Comparison of ENCODE assay signal across 14 cellular contexts in genomic region chr2:56580242-56580641, GRCh38.
DNase-seq lines count a peak whose midpoint lies in the region; ATAC-seq and TF ChIP-seq lines count a peak whose summit lies in the region.
"Had no signal": no experiment of that assay in that cellular context is flagged by ENCODE, and none has a peak within 500 bp of the region (broad histone marks: within the 10 kb centered on the region; RNA-seq: fewer than 3 reads in every experiment).

No MANE protein-coding gene starts in this region.

- H3K27me3 Mint-ChIP-seq in chondrocyte (ENCODE audit: low read depth), result no peaks in the 10 kb centered on the region
- no peaks in the 10 kb centered on the region for H3K27me3 Mint-ChIP-seq in activated CD4-positive, alpha-beta memory T cell treated with anti-CD3 and anti-CD28 coated beads for 36 hours
- H3K27me3 Mint-ChIP-seq: stimulated activated naive CD8-positive, alpha-beta T cell treated with anti-CD3 and anti-CD28 coated beads, Interleukin-15, amount 100 ng/mL, for 72 hours had no signal

- no peak for ATAC-seq in HG03196 (IDR thresholded peaks at IDR 0.05; ENCODE audit: unreplicated experiment)
- ATAC-seq: left lung; stimulated activated naive CD8-positive, alpha-beta T cell treated with anti-CD3 and anti-CD28 coated beads, Interleukin-15, amount 100 ng/mL, for 72 hours had no signal

- DNase-seq in Daoy (ENCODE audit: low read depth), result peak; percentile 30
- DNase-seq in LoVo (ENCODE audit: low spot score), result peak; percentile 12
- DNase-seq in chondrocyte (ENCODE audit: low spot score), result no peak
- DNase-seq in myocyte (ENCODE audit: low read depth), result peak; percentile 44
- DNase-seq in activated CD4-positive, alpha-beta memory T cell treated with anti-CD3 and anti-CD28 coated beads for 36 hours, result no peak
- no peak for DNase-seq in NCI-H748 treated with DMSO at 0.1 percent for 48 hours (lab: John Stamatoyannopoulos, UW)
- DNase-seq in SHP77 treated with DMSO at 0.1 percent for 48 hours (lab: John Stamatoyannopoulos, UW), result no peak
- DNase-seq: activated T-cell treated with anti-CD3 and anti-CD28 coated beads, Interleukin-2, amount 50 U/mL, for 48 hours; hypothalamus; left lung; NCI-H146; NCI-H446 treated with DMSO at 0.1 percent for 48 hours; stimulated activated naive CD8-positive, alpha-beta T cell treated with anti-CD3 and anti-CD28 coated beads, Interleukin-15, amount 100 ng/mL, for 72 hours had no signal

- H3K36me3 Mint-ChIP-seq in chondrocyte (ENCODE audit: low read depth), result peaks cover 4% of the 10 kb centered on the region
- H3K36me3 Mint-ChIP-seq in activated CD4-positive, alpha-beta memory T cell treated with anti-CD3 and anti-CD28 coated beads for 36 hours, result no peaks in the 10 kb centered on the region

- CTCF ChIA-PET in activated CD4-positive, alpha-beta memory T cell treated with anti-CD3 and anti-CD28 coated beads for 36 hours (lab: Charles Lee), result no interaction called here

- H3K27ac Mint-ChIP-seq in chondrocyte (ENCODE audit: unreplicated experiment), result peak overlapping the region; percentile 67
- H3K27ac Mint-ChIP-seq in activated CD4-positive, alpha-beta memory T cell treated with anti-CD3 and anti-CD28 coated beads for 36 hours, result no peak overlapping the region
- H3K27ac Mint-ChIP-seq: stimulated activated naive CD8-positive, alpha-beta T cell treated with anti-CD3 and anti-CD28 coated beads, Interleukin-15, amount 100 ng/mL, for 72 hours had no signal

- POLR2A ChIA-PET in activated CD4-positive, alpha-beta memory T cell treated with anti-CD3 and anti-CD28 coated beads for 36 hours (lab: Charles Lee), result no interaction called here

- TF ChIP-seq CTCF in chondrocyte (IDR thresholded peaks at IDR 0.05), result no peak

- peaks cover 30% of the 10 kb centered on the region for H3K9me3 Mint-ChIP-seq in chondrocyte (ENCODE audit: low read depth)
- peaks cover 17% of the 10 kb centered on the region for H3K9me3 Mint-ChIP-seq in activated CD4-positive, alpha-beta memory T cell treated with anti-CD3 and anti-CD28 coated beads for 36 hours

- no peak overlapping the region for H3K4me3 Mint-ChIP-seq in chondrocyte (ENCODE audit: unreplicated experiment)
- no peak overlapping the region for H3K4me3 Mint-ChIP-seq in activated CD4-positive, alpha-beta memory T cell treated with anti-CD3 and anti-CD28 coated beads for 36 hours
- H3K4me3 Mint-ChIP-seq: stimulated activated naive CD8-positive, alpha-beta T cell treated with anti-CD3 and anti-CD28 coated beads, Interleukin-15, amount 100 ng/mL, for 72 hours had no signal

- peaks cover 13% of the 10 kb centered on the region for H3K4me1 Mint-ChIP-seq in chondrocyte (ENCODE audit: low read depth)
- H3K4me1 Mint-ChIP-seq in activated CD4-positive, alpha-beta memory T cell treated with anti-CD3 and anti-CD28 coated beads for 36 hours (ENCODE audit: low read depth), result no peaks in the 10 kb centered on the region
- H3K4me1 Mint-ChIP-seq: stimulated activated naive CD8-positive, alpha-beta T cell treated with anti-CD3 and anti-CD28 coated beads, Interleukin-15, amount 100 ng/mL, for 72 hours had no signal

- intact Hi-C loops in activated CD4-positive, alpha-beta memory T cell treated with anti-CD3 and anti-CD28 coated beads for 36 hours (cut with micrococcal nuclease), result no loop called here

Comparison
In these comparisons a context has a peak if more than half of its experiments do, and no peak if none do; other contexts are left out.
1. DNase-seq: peak in Daoy (single experiment), LoVo (single experiment) and myocyte (single experiment); none in chondrocyte (single experiment), activated CD4-positive, alpha-beta memory T cell treated with anti-CD3 and anti-CD28 coated beads for 36 hours (single experiment), NCI-H748 treated with DMSO at 0.1 percent for 48 hours (single experiment) and SHP77 treated with DMSO at 0.1 percent for 48 hours (single experiment).